In genomic region chr4:2009651-2010233, GRCh38 we compare ENCODE assay signal across 8 cellular contexts. TPM values are rescaled to one million over a fixed set of nuclear protein-coding genes. Genes with fewer than 3 reads are reported as not detected.
DNase-seq lines count a peak whose midpoint lies in the region; ATAC-seq and TF ChIP-seq lines count a peak whose summit lies in the region.

No MANE protein-coding gene starts in this region.

- H3K14ac ChIP-seq in IMR-90 (replicated peaks; ENCODE audit: low read depth, low read length) = no peak overlapping the region

- H2BK5ac ChIP-seq in IMR-90 (ENCODE audit: low read depth, low read length, poor library complexity, severe bottlenecking) = no peak overlapping the region

- H2AK5ac ChIP-seq in IMR-90 (ENCODE audit: low read depth, low read length) = no peak overlapping the region

- H3K4me2 ChIP-seq in IMR-90 (ENCODE audit: low read depth, low read length) (peak overlapping the region; percentile 77), osteoblast (ENCODE audit: insufficient read depth, low read length) (peak overlapping the region; percentile 91)

- H4K8ac ChIP-seq in IMR-90 (ENCODE audit: low read depth in 2 of 2, low read length in 2 of 2) = peak overlapping the region; percentile 89 to 90; a peak in 3 of 4 replicates

- TF ChIP-seq CTCF in IMR-90 (conservative IDR thresholded peaks at IDR 0.05; ENCODE audit: low read depth, low read length) = peak; percentile 28; the same call in 1 of the 2 replicates
- TF ChIP-seq CTCF in glutamatergic neuron (IDR thresholded peaks at IDR 0.05; ENCODE audit: partially characterized antibody, unreplicated experiment) = no peak
- TF ChIP-seq CTCF in osteoblast (IDR thresholded peaks at IDR 0.05; ENCODE audit: extremely low read depth, low read depth, low read length) = peak; percentile 27

- H3K4me1 ChIP-seq in IMR-90 (ENCODE audit: control insufficient read depth, insufficient read depth, low read length) (peaks cover 6% of the 10 kb centered on the region; the same call in 1 of the 2 replicates), SJCRH30 (no peaks in the 10 kb centered on the region), osteoblast (ENCODE audit: insufficient read depth, low read length) (peaks cover 5% of the 10 kb centered on the region), urinary bladder (ENCODE audit: insufficient read depth) (no peaks in the 10 kb centered on the region)

- no peak overlapping the region for H4K91ac ChIP-seq in IMR-90 (ENCODE audit: insufficient read depth, low read depth, low read length)

- H4K20me1 ChIP-seq in IMR-90 (ENCODE audit: insufficient read depth, low read length) (peaks cover 19% of the 10 kb centered on the region), osteoblast (ENCODE audit: insufficient read depth, low read length) (peaks cover 22% of the 10 kb centered on the region)

- H3K27ac Mint-ChIP-seq in activated naive CD4-positive, alpha-beta T cell treated with anti-CD3 and anti-CD28 coated beads, Interleukin-2, amount 50 U/mL, for 72 hours = peak overlapping the region; percentile 91 to 98
- H3K27ac Mint-ChIP-seq in glutamatergic neuron (ENCODE audit: unreplicated experiment) = peak overlapping the region; percentile 82

- no peak overlapping the region for H3K23ac ChIP-seq in IMR-90 (ENCODE audit: low read depth, low read length)

- peak overlapping the region; percentile 100 for H2AFZ ChIP-seq in IMR-90 (replicated peaks; ENCODE audit: low read length, poor library complexity)
- H2AFZ ChIP-seq in osteoblast (ENCODE audit: low read length) = peak overlapping the region; percentile 99

- H3K18ac ChIP-seq in IMR-90 (ENCODE audit: low read depth, low read length) = no peak overlapping the region

- H3K79me1 ChIP-seq in IMR-90 (ENCODE audit: low read depth in 1 of 2, low read length in 2 of 2) = peaks cover 20 to 34% of the 10 kb centered on the region in 2 experiments

- H3K36me3 Mint-ChIP-seq in activated naive CD4-positive, alpha-beta T cell treated with anti-CD3 and anti-CD28 coated beads, Interleukin-2, amount 50 U/mL, for 72 hours = peaks cover 15 to 20% of the 10 kb centered on the region in 2 donors
- H3K36me3 Mint-ChIP-seq in glutamatergic neuron (ENCODE audit: unreplicated experiment) = no peaks in the 10 kb centered on the region

- H3K27me3 ChIP-seq in IMR-90 (ENCODE audit: control insufficient read depth, insufficient read depth, low read length) = peaks cover 1% of the 10 kb centered on the region; the same call in 1 of the 2 replicates
- H3K27me3 ChIP-seq in SJCRH30 = no peaks in the 10 kb centered on the region
- H3K27me3 ChIP-seq in osteoblast (ENCODE audit: insufficient read depth, low read length) = no peaks in the 10 kb centered on the region

- H3K4me3 ChIP-seq in IMR-90 (ENCODE audit: insufficient read depth, low read depth, low read length) = peak overlapping the region; percentile 100
- peak overlapping the region; percentile 89 for H3K4me3 ChIP-seq in SJCRH30
- H3K4me3 ChIP-seq in osteoblast (ENCODE audit: insufficient read depth, low read length) = peak overlapping the region; percentile 99
- H3K4me3 ChIP-seq in urinary bladder (ENCODE audit: low read depth, low read length) = peak overlapping the region; percentile 99

- H3K9me3 ChIP-seq in IMR-90 (ENCODE audit: control insufficient read depth, insufficient read depth, low read length) (no peaks in the 10 kb centered on the region), SJCRH30 (replicated peaks) (no peaks in the 10 kb centered on the region), osteoblast (ENCODE audit: low read depth, low read length) (no peaks in the 10 kb centered on the region)

- BruUV-seq in IMR-90 (replicated peaks; lab: Mats Ljungman, UMichigan) = no TSS peak

- H3K27me3 Mint-ChIP-seq in glutamatergic neuron (ENCODE audit: unreplicated experiment) = peaks cover 5% of the 10 kb centered on the region

- in situ Hi-C loops in IMR-90 (cut with MboI; ENCODE audit: low sequenced_read_pairs) = no loop called here

- no peak overlapping the region for H2BK15ac ChIP-seq in IMR-90 (ENCODE audit: low read depth, low read length)

- intact Hi-C loops in IMR-90 (cut with micrococcal nuclease) = no loop called here

- H3K4ac ChIP-seq in IMR-90 (ENCODE audit: low read depth, low read length) = no peak overlapping the region

- no peak overlapping the region for H2BK120ac ChIP-seq in IMR-90 (ENCODE audit: low read depth, low read length)

- TF ChIP-seq RAD21 in IMR-90 (IDR thresholded peaks at IDR 0.05; ENCODE audit: low read length) = peak; percentile 33

- no peak for TF ChIP-seq POLR2A in IMR-90 (IDR thresholded peaks at IDR 0.05; ENCODE audit: low read depth, low read length)

- H3K36me3 ChIP-seq in IMR-90 (ENCODE audit: control insufficient read depth, insufficient read depth, low read length) (peaks cover 6% of the 10 kb centered on the region), SJCRH30 (no peaks in the 10 kb centered on the region), osteoblast (ENCODE audit: insufficient read depth, low read length) (peaks cover 4% of the 10 kb centered on the region), urinary bladder (ENCODE audit: insufficient read depth) (no peaks in the 10 kb centered on the region)

- peak overlapping the region; percentile 82 for H3K4me3 Mint-ChIP-seq in glutamatergic neuron (ENCODE audit: unreplicated experiment)

- CTCF ChIA-PET in IMR-90 (lab: Yijun Ruan, JAX) = interaction anchor here (0.9 kb wide), 1 partner anchor 13 kb away, joined by 3 read pairs; no protein-coding TSS in a partner anchor

- peaks cover 4% of the 10 kb centered on the region for H3K9me1 ChIP-seq in IMR-90 (ENCODE audit: insufficient read depth, low read length)

- peak overlapping the region; percentile 46; the same call in 1 of the 2 replicates for H3K9ac ChIP-seq in IMR-90 (ENCODE audit: low read depth, low read length)

- no peak overlapping the region for H4K5ac ChIP-seq in IMR-90 (ENCODE audit: low read depth, low read length)

- POLR2A ChIA-PET in IMR-90 (lab: Charles Lee; ENCODE audit: unreplicated experiment) = no interaction called here

- H2BK20ac ChIP-seq in IMR-90 (ENCODE audit: low read depth, low read length) = no peak overlapping the region

- no peaks in the 10 kb centered on the region for H3K9me3 Mint-ChIP-seq in activated naive CD4-positive, alpha-beta T cell treated with anti-CD3 and anti-CD28 coated beads, Interleukin-2, amount 50 U/mL, for 72 hours
- peaks cover 6% of the 10 kb centered on the region for H3K9me3 Mint-ChIP-seq in glutamatergic neuron (ENCODE audit: unreplicated experiment)

- WGBS in IMR-90 (ENCODE audit: extremely low coverage in 2 of 2, insufficient read length in 1 of 2), 2 experiments = 14% methylated on average over 5 of the region's 23 CpGs; no CpG with 5 or more reads in 1 of the 2 experiments
- WGBS in urinary bladder = 11% methylated on average over 23 of the region's 23 CpGs

- H3K27ac ChIP-seq in IMR-90 (ENCODE audit: insufficient read depth, low read length) (peak overlapping the region; percentile 7; the same call in 1 of the 2 replicates), SJCRH30 (no peak overlapping the region), osteoblast (ENCODE audit: low read depth, low read length) (peak overlapping the region; percentile 98), urinary bladder (ENCODE audit: low read depth) (peak overlapping the region; percentile 98)

- peak; percentile 3; the same call in 1 of the 2 replicates for ATAC-seq in IMR-90 (ENCODE audit: low read depth)
- peak; percentile 40 to 56 for ATAC-seq in activated naive CD4-positive, alpha-beta T cell treated with anti-CD3 and anti-CD28 coated beads, Interleukin-2, amount 50 U/mL, for 72 hours

- peaks cover 5% of the 10 kb centered on the region for H3K4me1 Mint-ChIP-seq in glutamatergic neuron (ENCODE audit: low read depth, unreplicated experiment)

- peak overlapping the region; percentile 70 for H2AK9ac ChIP-seq in IMR-90 (replicated peaks; ENCODE audit: low read depth, low read length, poor library complexity)

- dilution Hi-C loops in IMR-90 (cut with HindIII; ENCODE audit: low sequenced_read_pairs, unreplicated experiment) = no loop called here

- DNase-seq in NCI-H1436 (lab: John Stamatoyannopoulos, UW) (peak; percentile 39), NCI-H1436 treated with DMSO at 0.1 percent for 48 hours (lab: John Stamatoyannopoulos, UW) (no peak), IMR-90 (peak; percentile 45), SJCRH30 (peak; percentile 74 to 78), glutamatergic neuron (peak; percentile 78), osteoblast (ENCODE audit: insufficient read length, low spot score, missing footprints) (peak; percentile 95)
- peak; percentile 55 to 70 for DNase-seq in activated naive CD4-positive, alpha-beta T cell treated with anti-CD3 and anti-CD28 coated beads, Interleukin-2, amount 50 U/mL, for 72 hours (ENCODE audit: low spot score in 2 of 2)

- no peak overlapping the region for H3K56ac ChIP-seq in IMR-90 (ENCODE audit: extremely low read depth, insufficient read depth, low read length)

- peaks cover 39% of the 10 kb centered on the region for H3K79me2 ChIP-seq in osteoblast (ENCODE audit: insufficient read depth, low read length)

TF ChIP-seq in IMR-90, 13 proteins besides CTCF, POLR2A, EP300 and RAD21 (continues in another document):
- TF ChIP-seq RCOR1 (IDR thresholded peaks at IDR 0.05; ENCODE audit: insufficient replicate concordance, low read length) (no peak), NFE2L2 (IDR thresholded peaks at IDR 0.05; ENCODE audit: low read depth, low read length) (no peak)

RNA-seq across cellular contexts. Expression of gene NELFA, which starts 1.0 kb away (rescaled TPM):
- total RNA-seq in IMR-90 (2012; rRNA removed) (4.3 and 5.8 TPM in 2 replicates), glutamatergic neuron (ENCODE audit: unreplicated experiment) (39.6 TPM), osteoblast (19.2 and 19.9 TPM in 2 replicates), urinary bladder (17.4 TPM)
- polyA plus RNA-seq in IMR-90 (2012; rRNA removed) (21.9 and 23.4 TPM in 2 replicates), urinary bladder (26.9 TPM)
- polyA plus RNA-seq in IMR-90 (2012; cell fraction: cytosol; rRNA removed) = 15.8 and 24.7 TPM in 2 replicates
- 32.1 and 61.2 TPM in 2 replicates for polyA plus RNA-seq in IMR-90 (2012; cell fraction: nucleus; rRNA removed; ENCODE audit: low replicate concordance)
- total RNA-seq in SJCRH30 (2014; rRNA removed; shearing (Covaris generic)) = 21.1 and 24.0 TPM in 2 replicates
- 10 to 100 TPM; 44.8 to 53.8 TPM for total RNA-seq in activated naive CD4-positive, alpha-beta T cell treated with anti-CD3 and anti-CD28 coated beads, Interleukin-2, amount 50 U/mL, for 72 hours

RNA-seq across cellular contexts. Expression of gene NAT8L, which starts 49.4 kb away (rescaled TPM):
- not detected in 2 replicates for total RNA-seq in IMR-90 (2012; rRNA removed)
- 0.04 and 0.05 TPM in 2 replicates for polyA plus RNA-seq in IMR-90 (2012; rRNA removed)
- polyA plus RNA-seq in IMR-90 (2012; cell fraction: cytosol; rRNA removed) = 0.05 TPM in 2 replicates
- 0.08 and 0.14 TPM in 2 replicates for polyA plus RNA-seq in IMR-90 (2012; cell fraction: nucleus; rRNA removed; ENCODE audit: low replicate concordance)
- total RNA-seq in SJCRH30 (2014; rRNA removed; shearing (Covaris generic)) = 1.5 and 1.7 TPM in 2 replicates
- under 1 TPM in 1 of 2 donors, not detected in 1; 0.99 TPM for total RNA-seq in activated naive CD4-positive, alpha-beta T cell treated with anti-CD3 and anti-CD28 coated beads, Interleukin-2, amount 50 U/mL, for 72 hours
- total RNA-seq in glutamatergic neuron (ENCODE audit: unreplicated experiment) = 8.3 TPM
- under 0.01 TPM in 2 replicates for total RNA-seq in osteoblast
- 0.16 TPM for total RNA-seq in urinary bladder
- 0.82 TPM for polyA plus RNA-seq in urinary bladder
